ENCODE assay signal across 14 cellular contexts in genomic region chr10:13634207-13634606, GRCh38. TPM values are rescaled to one million over a fixed set of nuclear protein-coding genes. Genes with fewer than 3 reads are reported as not detected.
DNase-seq lines count a peak whose midpoint lies in the region; ATAC-seq and TF ChIP-seq lines count a peak whose summit lies in the region.
"Had no signal": no experiment of that assay in that cellular context is flagged by ENCODE, and none has a peak within 500 bp of the region (broad histone marks: within the 10 kb centered on the region; RNA-seq: fewer than 3 reads in every experiment).

No MANE protein-coding gene starts in this region.

- POLR2A ChIA-PET in activated CD4-positive, alpha-beta T cell treated with anti-CD3 and anti-CD28 coated beads for 36 hours (lab: Charles Lee) = no interaction called here

- peaks cover 0 to 29% (median 26%) of the 10 kb centered on the region in 4 donors for H3K4me1 ChIP-seq in sigmoid colon

- TF ChIP-seq POLR2A in sigmoid colon (IDR thresholded peaks at IDR 0.05) = no peak

- 71 to 82% methylated on average over 6 of the region's 6 CpGs for WGBS in sigmoid colon, 2 donors

- no peaks in the 10 kb centered on the region for H3K4me1 Mint-ChIP-seq in activated CD4-positive, alpha-beta T cell treated with anti-CD3 and anti-CD28 coated beads for 36 hours
- no peaks in the 10 kb centered on the region for H3K4me1 Mint-ChIP-seq in natural killer cell treated with Interleukin-12 subunit alpha and Interleukin-12 subunit beta and Interleukin-15 and Interleukin-18, amount 100 ng/mL, for 72 hours (ENCODE audit: low read depth in 2 of 2)

- H3K4me3 Mint-ChIP-seq in activated CD4-positive, alpha-beta T cell treated with anti-CD3 and anti-CD28 coated beads for 36 hours = no peak overlapping the region
- H3K4me3 Mint-ChIP-seq in natural killer cell treated with Interleukin-12 subunit alpha and Interleukin-12 subunit beta and Interleukin-15 and Interleukin-18, amount 100 ng/mL, for 72 hours = no peak overlapping the region

- no peak for TF ChIP-seq EP300 in sigmoid colon (IDR thresholded peaks at IDR 0.05)

- peaks cover 0 to 24% (median 2%) of the 10 kb centered on the region in 4 donors for H3K36me3 ChIP-seq in sigmoid colon
- H3K36me3 ChIP-seq: WERI-Rb-1 had no signal

- H3K9me3 Mint-ChIP-seq in activated CD4-positive, alpha-beta T cell treated with anti-CD3 and anti-CD28 coated beads for 36 hours (ENCODE audit: low read depth) = no peaks in the 10 kb centered on the region
- no peaks in the 10 kb centered on the region for H3K9me3 Mint-ChIP-seq in natural killer cell treated with Interleukin-12 subunit alpha and Interleukin-12 subunit beta and Interleukin-15 and Interleukin-18, amount 100 ng/mL, for 72 hours

- peak overlapping the region; percentile 75 to 86 (median 78) for H3K27ac ChIP-seq in sigmoid colon
- H3K27ac ChIP-seq: WERI-Rb-1 had no signal

- DNase-seq in GM04503 (ENCODE audit: low read depth) = peak; percentile 45
- DNase-seq in cardiac fibroblast (ENCODE audit: low read depth in 2 of 2) = peak; percentile 41 to 53
- DNase-seq in hippocampal formation (lab: John Stamatoyannopoulos, UW) = peak; percentile 5 to 33
- no peak for DNase-seq in sigmoid colon
- DNase-seq in NCI-H146 (lab: John Stamatoyannopoulos, UW) = no peak
- DNase-seq in activated CD4-positive, alpha-beta T cell treated with anti-CD3 and anti-CD28 coated beads for 36 hours = no peak
- no peak for DNase-seq in natural killer cell treated with Interleukin-12 subunit alpha and Interleukin-12 subunit beta and Interleukin-15 and Interleukin-18, amount 100 ng/mL, for 72 hours (ENCODE audit: low spot score)
- DNase-seq: AML-193, erythroblast, NCI-H226, retina, SHP77, WERI-Rb-1 had no signal

- no peaks in the 10 kb centered on the region for H3K27me3 ChIP-seq in sigmoid colon

- no peaks in the 10 kb centered on the region for H3K27me3 Mint-ChIP-seq in activated CD4-positive, alpha-beta T cell treated with anti-CD3 and anti-CD28 coated beads for 36 hours
- H3K27me3 Mint-ChIP-seq in natural killer cell treated with Interleukin-12 subunit alpha and Interleukin-12 subunit beta and Interleukin-15 and Interleukin-18, amount 100 ng/mL, for 72 hours = no peaks in the 10 kb centered on the region

- no peak overlapping the region for H3K27ac Mint-ChIP-seq in activated CD4-positive, alpha-beta T cell treated with anti-CD3 and anti-CD28 coated beads for 36 hours
- no peak overlapping the region for H3K27ac Mint-ChIP-seq in natural killer cell treated with Interleukin-12 subunit alpha and Interleukin-12 subunit beta and Interleukin-15 and Interleukin-18, amount 100 ng/mL, for 72 hours

- intact Hi-C loops in sigmoid colon (cut with DNase I) = no loop called here
- intact Hi-C loops in activated CD4-positive, alpha-beta T cell treated with anti-CD3 and anti-CD28 coated beads for 36 hours (cut with DNase I, micrococcal nuclease) = no loop called here

- TF ChIP-seq CTCF in cardiac fibroblast (IDR thresholded peaks at IDR 0.05; ENCODE audit: low read depth, low read length) (no peak), sigmoid colon (IDR thresholded peaks at IDR 0.05) (no peak)

- H3K36me3 Mint-ChIP-seq in activated CD4-positive, alpha-beta T cell treated with anti-CD3 and anti-CD28 coated beads for 36 hours (ENCODE audit: low read depth) = peaks cover 35% of the 10 kb centered on the region
- H3K36me3 Mint-ChIP-seq in natural killer cell treated with Interleukin-12 subunit alpha and Interleukin-12 subunit beta and Interleukin-15 and Interleukin-18, amount 100 ng/mL, for 72 hours = peaks cover 20% of the 10 kb centered on the region

- H3K4me3 ChIP-seq in cardiac fibroblast (replicated peaks in 1 of 2; ENCODE audit: low read depth in 2 of 2, low read length in 2 of 2) = no peak overlapping the region
- H3K4me3 ChIP-seq in sigmoid colon = no peak overlapping the region

- ATAC-seq in GM19324 (IDR thresholded peaks at IDR 0.05; ENCODE audit: low FRiP score, unreplicated experiment) = no peak
- ATAC-seq in activated CD4-positive, alpha-beta T cell treated with anti-CD3 and anti-CD28 coated beads for 36 hours = no peak
- no peak for ATAC-seq in natural killer cell treated with Interleukin-12 subunit alpha and Interleukin-12 subunit beta and Interleukin-15 and Interleukin-18, amount 100 ng/mL, for 72 hours

- H3K9me3 ChIP-seq in sigmoid colon = no peaks in the 10 kb centered on the region

- CTCF ChIA-PET in activated CD4-positive, alpha-beta T cell treated with anti-CD3 and anti-CD28 coated beads for 36 hours (lab: Charles Lee) = interaction anchor here (0.6 kb wide), 1 partner anchor 262 kb away, joined by 3 read pairs; no protein-coding TSS in a partner anchor

RNA-seq across cellular contexts. Expression of gene PRPF18, which starts 47.4 kb away (rescaled TPM):
- total RNA-seq in sigmoid colon = 10 to 100 TPM; 25.8 to 39.3 (median 29.0) TPM
- polyA plus RNA-seq in sigmoid colon = 10 to 100 TPM; 21.2 to 29.6 (median 23.4) TPM
- total RNA-seq in activated CD4-positive, alpha-beta T cell treated with anti-CD3 and anti-CD28 coated beads for 36 hours = 10 to 100 TPM; 21.0 to 22.1 TPM
- total RNA-seq in natural killer cell treated with Interleukin-12 subunit alpha and Interleukin-12 subunit beta and Interleukin-15 and Interleukin-18, amount 100 ng/mL, for 72 hours = 10 to 100 TPM; 29.2 to 29.6 TPM

Comparison
In these comparisons a context has a peak if more than half of its experiments do, and no peak if none do; other contexts are left out.
1. DNase-seq: peak in GM04503 (single experiment), cardiac fibroblast (2 of 2) and hippocampal formation (2 of 2); none in sigmoid colon (single experiment), NCI-H146 (single experiment), activated CD4-positive, alpha-beta T cell treated with anti-CD3 and anti-CD28 coated beads for 36 hours (single experiment) and natural killer cell treated with Interleukin-12 subunit alpha and Interleukin-12 subunit beta and Interleukin-15 and Interleukin-18, amount 100 ng/mL, for 72 hours (single experiment).